8 cellular contexts compared by ENCODE assay signal in genomic region chr15:40763801-40764765, GRCh38. TPM values are rescaled to one million over a fixed set of nuclear protein-coding genes. Genes with fewer than 3 reads are reported as not detected.
A peak's percentile ranks its signal among the peaks of the same experiment; 100 is the strongest.
DNase-seq lines count a peak whose midpoint lies in the region; ATAC-seq and TF ChIP-seq lines count a peak whose summit lies in the region.

Gene GCHFR (plus strand): TSS chr15:40764068. CDS start chr15:40764181, 113 bp downstream.

- no peak for TF ChIP-seq CTCF in Panc1 (IDR thresholded peaks at IDR 0.05)
- TF ChIP-seq CTCF in gastroesophageal sphincter (IDR thresholded peaks at IDR 0.05) = peak in 3 of 4 experiments; percentile 40 to 48 (median 44)
- peak; percentile 67 for TF ChIP-seq CTCF in neutrophil (IDR thresholded peaks at IDR 0.05)
- TF ChIP-seq CTCF in vagina (IDR thresholded peaks at IDR 0.05) = peak in 1 of 3 experiments; percentile 29

- TF ChIP-seq POLR2A in gastroesophageal sphincter (IDR thresholded peaks at IDR 0.05) = peak; percentile 3 to 31
- TF ChIP-seq POLR2A in vagina (IDR thresholded peaks at IDR 0.05) = peak in 1 of 2 donors; percentile 59

- no TSS peak for BruUV-seq in Panc1 (replicated peaks; lab: Mats Ljungman, UMichigan)

- H3K27ac ChIP-seq in Panc1 (ENCODE audit: low read length) = peak within 1 kb of the TSS; percentile 88
- peak within 1 kb of the TSS; percentile 10 to 85 (median 81) for H3K27ac ChIP-seq in gastroesophageal sphincter
- peak within 1 kb of the TSS; percentile 45 for H3K27ac ChIP-seq in neutrophil
- H3K27ac ChIP-seq in vagina = peak within 1 kb of the TSS; percentile 88

- H3K4me3 ChIP-seq in Panc1 (ENCODE audit: low read depth in 2 of 2, low read length in 2 of 2) = peak within 1 kb of the TSS; percentile 56 to 77
- peak within 1 kb of the TSS; percentile 40 to 61 for H3K4me3 ChIP-seq in gastroesophageal sphincter
- peak within 1 kb of the TSS; percentile 80 to 90 for H3K4me3 ChIP-seq in neutrophil (ENCODE audit: low read depth in 1 of 2, low read length in 1 of 2)
- peak within 1 kb of the TSS; percentile 59 to 64 for H3K4me3 ChIP-seq in vagina

- intact Hi-C loops in Panc1 (cut with micrococcal nuclease; ENCODE audit: unreplicated experiment) (no loop called here), vagina (cut with DNase I) (loop anchor here (1.0 kb wide), 1 partner anchor 44 kb away; no protein-coding TSS in a partner anchor)

- H3K9me3 ChIP-seq in Panc1 (ENCODE audit: control insufficient read depth, insufficient read depth, low read depth, low read length) = no peaks in the 10 kb centered on the region
- no peaks in the 10 kb centered on the region for H3K9me3 ChIP-seq in gastroesophageal sphincter
- no peaks in the 10 kb centered on the region for H3K9me3 ChIP-seq in neutrophil
- H3K9me3 ChIP-seq in vagina = no peaks in the 10 kb centered on the region

- H3K27me3 ChIP-seq in Panc1 (ENCODE audit: control insufficient read depth, insufficient read depth, low read length) (no peaks in the 10 kb centered on the region), gastroesophageal sphincter (no peaks in the 10 kb centered on the region), neutrophil (no peaks in the 10 kb centered on the region), vagina (no peaks in the 10 kb centered on the region)

- CTCF ChIA-PET in Panc1 (lab: Charles Lee) = interaction anchor here (1.2 to 1.7 kb wide), 2 partner anchors 17 to 128 kb away, joined by 4 to 5 read pairs; no protein-coding TSS in a partner anchor

- peaks cover 37% of the 10 kb centered on the region for H3K4me1 ChIP-seq in Panc1 (ENCODE audit: control insufficient read depth, insufficient read depth, low read length)
- peaks cover 0 to 46% (median 19%) of the 10 kb centered on the region in 3 donors for H3K4me1 ChIP-seq in gastroesophageal sphincter
- H3K4me1 ChIP-seq in neutrophil (ENCODE audit: control insufficient read depth in 1 of 2, insufficient read depth in 1 of 2, low read depth in 1 of 2, low read length in 1 of 2) = peaks cover 31 to 35% of the 10 kb centered on the region in 2 experiments
- peaks cover 56% of the 10 kb centered on the region for H3K4me1 ChIP-seq in vagina

- H3K36me3 ChIP-seq in Panc1 (ENCODE audit: control insufficient read depth, insufficient read depth, low read length) (no peaks in the 10 kb centered on the region), gastroesophageal sphincter (peaks cover 0 to 22% of the 10 kb centered on the region in 2 donors), neutrophil (peaks cover 15% of the 10 kb centered on the region), vagina (no peaks in the 10 kb centered on the region)

- DNase-seq in NCI-H2029 (lab: John Stamatoyannopoulos, UW) (peak; percentile 36), NCI-H2029 treated with DMSO at 0.1 percent for 48 hours (lab: John Stamatoyannopoulos, UW) (no peak), Panc1 (ENCODE audit: low read depth, low spot score) (no peak), activated gamma-delta T cell treated with Interleukin-2 at 50 U/mL for 16 hours (peak; percentile 55), vagina (ENCODE audit: extremely low spot score in 2 of 2) (no peak)

- POLR2A ChIA-PET in Panc1 (lab: Charles Lee) = interaction anchor here (1.0 kb wide), 1 partner anchor 131 kb away, joined by 3 read pairs; no protein-coding TSS in a partner anchor

- 11% methylated on average over 3 of the region's 77 CpGs; no CpG with 5 or more reads in 1 of the 2 donors for WGBS in gastroesophageal sphincter (ENCODE audit: low coverage in 1 of 2), 2 donors

- no peak for TF ChIP-seq EP300 in gastroesophageal sphincter (IDR thresholded peaks at IDR 0.05)

- in situ Hi-C loops in Panc1 (cut with HindIII; ENCODE audit: low pct_unique_long_range_greater_than_20kb, low sequenced_read_pairs) = no loop called here

- peak; percentile 65 for ATAC-seq in HG02885 (IDR thresholded peaks at IDR 0.05; ENCODE audit: poor library complexity, unreplicated experiment)
- peak; percentile 85 for ATAC-seq in Panc1
- peak; percentile 84 for ATAC-seq in gastroesophageal sphincter

RNA-seq across cellular contexts. Expression of gene GCHFR, which starts in this region (rescaled TPM):
- 37.2 TPM for total RNA-seq in Panc1 (2021; ENCODE audit: unreplicated experiment)
- 83.3 TPM for polyA plus RNA-seq in Panc1 (2012; ENCODE audit: insufficient read length)
- total RNA-seq in gastroesophageal sphincter = 10 to 100 TPM in 1 of 4 donors, 1 to 10 TPM in 3; 5.8 to 12.1 (median 6.9) TPM
- total RNA-seq in vagina = 69.7 TPM

Comparison
In these comparisons a context has a peak if more than half of its experiments do, and no peak if none do; other contexts are left out.
1. DNase-seq: peak in NCI-H2029 (single experiment) and activated gamma-delta T cell treated with Interleukin-2 at 50 U/mL for 16 hours (single experiment); none in NCI-H2029 treated with DMSO at 0.1 percent for 48 hours (single experiment), Panc1 (single experiment) and vagina (0 of 2).
2. Peak in every context shown above with its lines, with median percentiles within 50 percentile points of each other: ATAC-seq, H3K27ac ChIP-seq and H3K4me3 ChIP-seq.